Comparison of ENCODE assay signal across 24 cellular contexts in genomic region chr9:38482918-38483592, GRCh38. TPM values are rescaled to one million over a fixed set of nuclear protein-coding genes. Genes with fewer than 3 reads are reported as not detected.
A peak's percentile ranks its signal among the peaks of the same experiment; 100 is the strongest.
DNase-seq lines count a peak whose midpoint lies in the region; ATAC-seq, FAIRE-seq and TF ChIP-seq lines count a peak whose summit lies in the region.
"Had no signal": no experiment of that assay in that cellular context is flagged by ENCODE, and none has a peak within 500 bp of the region (broad histone marks: within the 10 kb centered on the region; RNA-seq: fewer than 3 reads in every experiment).

No MANE protein-coding gene starts in this region.

- dilution Hi-C loops in keratinocyte (cut with MboI; ENCODE audit: extremely low pct_ligation_motif_present, low sequenced_read_pairs): no loop called here

- H3K4me2 ChIP-seq in HepG2 (ENCODE audit: low read depth, low read length): peak overlapping the region; percentile 25; the same call in 1 of the 2 replicates
- H3K4me2 ChIP-seq in GM12878 (ENCODE audit: control insufficient read depth, insufficient read depth): no peak overlapping the region
- H3K4me2 ChIP-seq in keratinocyte (ENCODE audit: control insufficient read depth, extremely low read depth, insufficient read depth, low read depth, low read length): peak overlapping the region; percentile 76
- H3K4me2 ChIP-seq: A549 had no signal

- WGBS in HepG2 (ENCODE audit: low lambda C conversion rate): 50% methylated on average over 10 of the region's 10 CpGs
- 46% methylated on average over 7 of the region's 10 CpGs for WGBS in right lobe of liver (ENCODE audit: insufficient coverage, low coverage, low lambda C conversion rate, missing lambda C conversion rate)
- 27% methylated on average over 10 of the region's 10 CpGs for WGBS in GM12878 (ENCODE audit: insufficient coverage, insufficient replicate concordance, low lambda C conversion rate, missing lambda C conversion rate)

- H3K27ac ChIP-seq in HepG2 (ENCODE audit: extremely low read length, insufficient read depth, low read length): no peak overlapping the region
- H3K27ac ChIP-seq in right lobe of liver: no peak overlapping the region
- H3K27ac ChIP-seq in GM12878 (ENCODE audit: control insufficient read depth, insufficient read depth): no peak overlapping the region
- no peak overlapping the region for H3K27ac ChIP-seq in keratinocyte (ENCODE audit: control insufficient read depth, insufficient read depth, low read length)
- no peak overlapping the region for H3K27ac ChIP-seq in upper lobe of right lung
- H3K27ac ChIP-seq in right atrium auricular region: no peak overlapping the region
- H3K27ac ChIP-seq: A549, heart right ventricle, HL-60 had no signal

- H3K9me3 ChIP-seq in HepG2 (ENCODE audit: low read length) (no peaks in the 10 kb centered on the region), right lobe of liver (no peaks in the 10 kb centered on the region), GM12878 (replicated peaks; ENCODE audit: control insufficient read depth, insufficient read depth, low read length) (no peaks in the 10 kb centered on the region), keratinocyte (ENCODE audit: control insufficient read depth, low read depth, low read length) (no peaks in the 10 kb centered on the region), upper lobe of right lung (no peaks in the 10 kb centered on the region), right atrium auricular region (no peaks in the 10 kb centered on the region)
- H3K9me3 ChIP-seq: A549, heart right ventricle, MG63 had no signal

- TF ChIP-seq RAD21 in HepG2 (CRISPR knock-in tag; IDR thresholded peaks at IDR 0.05): no peak
- no peak for TF ChIP-seq RAD21 in GM12878 (IDR thresholded peaks at IDR 0.05; ENCODE audit: insufficient read depth, low read depth, low read length)

- H3K9ac ChIP-seq in HepG2 (ENCODE audit: insufficient read depth, low read depth, low read length): no peak overlapping the region
- H3K9ac ChIP-seq in GM12878 (ENCODE audit: control insufficient read depth, insufficient read depth, low read length): no peak overlapping the region
- no peak overlapping the region for H3K9ac ChIP-seq in keratinocyte (ENCODE audit: control insufficient read depth, extremely low read depth, insufficient read depth, low read length)

- H3K36me3 ChIP-seq in HepG2 (replicated peaks in 1 of 2; ENCODE audit: control insufficient read depth in 1 of 2, insufficient read depth in 2 of 2, low read length in 2 of 2) (no peaks in the 10 kb centered on the region), right lobe of liver (no peaks in the 10 kb centered on the region), GM12878 (ENCODE audit: control insufficient read depth in 2 of 2, insufficient read depth in 2 of 2, low read length in 1 of 2) (no peaks in the 10 kb centered on the region), keratinocyte (ENCODE audit: control insufficient read depth in 2 of 2, extremely low read depth in 1 of 2, insufficient read depth in 2 of 2, low read length in 2 of 2) (no peaks in the 10 kb centered on the region), upper lobe of right lung (no peaks in the 10 kb centered on the region), right atrium auricular region (no peaks in the 10 kb centered on the region)
- H3K36me3 ChIP-seq: heart right ventricle, MG63 had no signal

- H2AFZ ChIP-seq in HepG2 (ENCODE audit: low read length) (no peak overlapping the region), GM12878 (ENCODE audit: control insufficient read depth, low read depth, low read length) (no peak overlapping the region), keratinocyte (ENCODE audit: control insufficient read depth, low read length) (peak overlapping the region; percentile 43)

- no peak for TF ChIP-seq CTCF in HepG2 (CRISPR knock-in tag; IDR thresholded peaks at IDR 0.05)
- no peak for TF ChIP-seq CTCF in right lobe of liver (IDR thresholded peaks at IDR 0.05)
- TF ChIP-seq CTCF in GM12878 (IDR thresholded peaks at IDR 0.05 in 2 of 3, conservative IDR thresholded peaks at IDR 0.05 in 1 of 3; ENCODE audit: control insufficient read depth in 2 of 3, extremely low read depth in 1 of 3, insufficient read depth in 1 of 3, low read depth in 3 of 3, low read length in 3 of 3): no peak
- TF ChIP-seq CTCF in keratinocyte (optimal IDR thresholded peaks at IDR 0.05 in 1 of 3, IDR thresholded peaks at IDR 0.05 in 1 of 3, conservative IDR thresholded peaks at IDR 0.05 in 1 of 3; ENCODE audit: extremely low read depth in 1 of 3, insufficient read depth in 2 of 3, low read length in 3 of 3): no peak
- no peak for TF ChIP-seq CTCF in upper lobe of right lung (IDR thresholded peaks at IDR 0.05)
- no peak for TF ChIP-seq CTCF in right atrium auricular region (IDR thresholded peaks at IDR 0.05)

- POLR2A ChIA-PET in HepG2 (lab: Yijun Ruan, JAX) (no interaction called here), GM12878 (lab: Charles Lee) (no interaction called here)

- H4K20me1 ChIP-seq in HepG2 (ENCODE audit: insufficient read depth, low read length) (no peaks in the 10 kb centered on the region), GM12878 (ENCODE audit: control insufficient read depth, insufficient read depth) (no peaks in the 10 kb centered on the region), keratinocyte (ENCODE audit: control insufficient read depth, extremely low read depth, insufficient read depth, low read length) (no peaks in the 10 kb centered on the region)

- BruUV-seq in HepG2 (replicated peaks; lab: Mats Ljungman, UMichigan) (no TSS peak), GM12878 (replicated peaks; lab: Mats Ljungman, UMichigan) (no TSS peak)

- no peaks in the 10 kb centered on the region for H3K27me3 ChIP-seq in HepG2 (ENCODE audit: control insufficient read depth in 1 of 2, insufficient read depth in 2 of 2, low read length in 2 of 2)
- H3K27me3 ChIP-seq in right lobe of liver: no peaks in the 10 kb centered on the region
- H3K27me3 ChIP-seq in GM12878 (replicated peaks in 1 of 2; ENCODE audit: control insufficient read depth in 2 of 2, insufficient read depth in 2 of 2, low read length in 1 of 2): no peaks in the 10 kb centered on the region
- no peaks in the 10 kb centered on the region for H3K27me3 ChIP-seq in keratinocyte (ENCODE audit: control insufficient read depth, extremely low read depth, insufficient read depth, low read length)
- H3K27me3 ChIP-seq in upper lobe of right lung: peaks cover 10% of the 10 kb centered on the region
- H3K27me3 ChIP-seq in right atrium auricular region: no peaks in the 10 kb centered on the region
- H3K27me3 ChIP-seq: MG63 had no signal

- H3K79me2 ChIP-seq in HepG2 (ENCODE audit: insufficient read depth, low read length): no peaks in the 10 kb centered on the region
- no peaks in the 10 kb centered on the region for H3K79me2 ChIP-seq in GM12878 (ENCODE audit: control insufficient read depth, insufficient read depth, low read length)
- no peaks in the 10 kb centered on the region for H3K79me2 ChIP-seq in keratinocyte (ENCODE audit: control insufficient read depth, insufficient read depth, low read length)

- H3K4me3 ChIP-seq in HepG2 (replicated peaks in 1 of 3; ENCODE audit: insufficient read depth in 1 of 3, low read depth in 2 of 3, low read length in 3 of 3) (no peak overlapping the region), right lobe of liver (no peak overlapping the region), GM12878 (no peak overlapping the region), keratinocyte (ENCODE audit: control insufficient read depth in 2 of 3, extremely low read depth in 1 of 3, insufficient read depth in 2 of 3, low read depth in 1 of 3, low read length in 3 of 3) (peak overlapping the region in 1 of 3 experiments; percentile 15), upper lobe of right lung (no peak overlapping the region), right atrium auricular region (no peak overlapping the region)
- H3K4me3 ChIP-seq: A549, heart right ventricle, lung, MG63 had no signal

- H3K9me1 ChIP-seq in keratinocyte (ENCODE audit: control insufficient read depth, extremely low read depth, insufficient read depth, low read length): no peaks in the 10 kb centered on the region

- DNase-seq in HepG2 (ENCODE audit: low spot score) (no peak), right lobe of liver (no peak), GM12878 (ENCODE audit: low read depth, low spot score) (no peak), keratinocyte (ENCODE audit: low read depth, low spot score) (peak; percentile 48), upper lobe of right lung (no peak), SHP77 treated with DMSO at 0.1 percent for 48 hours (lab: John Stamatoyannopoulos, UW) (no peak), right atrium auricular region (ENCODE audit: low spot score) (no peak), RCC 7860 (ENCODE audit: low spot score) (no peak)
- DNase-seq: activated CD8-positive, alpha-beta T cell treated with anti-CD3 and anti-CD28 coated beads for 36 hours; amygdala; DMS79 treated with DMSO at 0.1 percent for 48 hours; heart right ventricle; MG63; NCI-H1436 treated with DMSO at 0.1 percent for 48 hours; NCI-H524; SW 1271 had no signal

- TF ChIP-seq EP300 in HepG2 (IDR thresholded peaks at IDR 0.05; ENCODE audit: low read depth in 2 of 2, low read length in 2 of 2) (no peak), HepG2 (CRISPR knock-in tag; IDR thresholded peaks at IDR 0.05; ENCODE audit: borderline replicate concordance) (no peak), GM12878 (IDR thresholded peaks at IDR 0.05; ENCODE audit: borderline replicate concordance in 1 of 2, control insufficient read depth in 1 of 2, low read depth in 2 of 2, low read length in 2 of 2) (no peak)

- CTCF ChIA-PET in HepG2 (lab: Yijun Ruan, JAX; ENCODE audit: low intra/inter-chr PET ratio, low total read pairs) (no interaction called here), GM12878 (lab: Yijun Ruan, JAX) (interaction anchor here (1.0 kb wide), 1 partner anchor 9 kb away, joined by 3 read pairs; no protein-coding TSS in a partner anchor)

- in situ Hi-C loops in HepG2 (cut with HindIII; ENCODE audit: extremely low pct_ligation_motif_present, low pct_unique_long_range_greater_than_20kb) (no loop called here), GM12878 (cut with MboI) (no loop called here)

- intact Hi-C loops in HepG2 (cut with micrococcal nuclease; ENCODE audit: unreplicated experiment) (no loop called here), right lobe of liver (cut with DNase I) (no loop called here), GM12878 (cut with micrococcal nuclease; ENCODE audit: unreplicated experiment) (no loop called here), upper lobe of right lung (cut with DNase I) (no loop called here)

- H3K4me1 ChIP-seq in HepG2 (ENCODE audit: insufficient read depth, low read length) (peaks cover 47% of the 10 kb centered on the region), right lobe of liver (no peaks in the 10 kb centered on the region), GM12878 (ENCODE audit: control insufficient read depth, insufficient read depth, low read length) (no peaks in the 10 kb centered on the region), keratinocyte (ENCODE audit: control insufficient read depth, extremely low read depth, insufficient read depth, low read length) (peaks cover 16% of the 10 kb centered on the region), upper lobe of right lung (no peaks in the 10 kb centered on the region), right atrium auricular region (no peaks in the 10 kb centered on the region)
- H3K4me1 ChIP-seq: A549, heart right ventricle had no signal

- ATAC-seq in HepG2 (peak; percentile 52; the same call in 2 of the 3 replicates), right lobe of liver (no peak), GM12878 (peak; percentile 45), upper lobe of right lung (peak; percentile 50)
- ATAC-seq: A549; activated CD4-positive, CD25-positive, alpha-beta regulatory T cell treated with anti-CD3 and anti-CD28 coated beads, Interleukin-2, amount 50 U/mL, for 24 hours; activated CD8-positive, alpha-beta T cell treated with anti-CD3 and anti-CD28 coated beads for 36 hours; heart right ventricle had no signal

- TF ChIP-seq POLR2A in HepG2 (IDR thresholded peaks at IDR 0.05; ENCODE audit: insufficient read depth in 1 of 2, low read depth in 2 of 2, low read length in 2 of 2): no peak
- TF ChIP-seq POLR2A in right lobe of liver (IDR thresholded peaks at IDR 0.05): no peak
- TF ChIP-seq POLR2A in GM12878 (IDR thresholded peaks at IDR 0.05; ENCODE audit: low read depth, low read length): no peak

- RAD21 ChIA-PET in GM12878 (lab: Charles Lee; ENCODE audit: unreplicated experiment): interaction anchor here (1.2 kb wide), 1 partner anchor 9 kb away, joined by 3 read pairs; no protein-coding TSS in a partner anchor

- SMC1A ChIA-PET in GM12878 (lab: Charles Lee; ENCODE audit: uncharacterized antibody, unreplicated experiment): interaction anchor here (0.9 to 1.2 kb wide), 2 partner anchors 10 to 48 kb away, joined by 3 read pairs; no protein-coding TSS in a partner anchor

- peak; percentile 46 for FAIRE-seq in HepG2 (lab: Jason Lieb, UNC)
- no peak for FAIRE-seq in GM12878 (lab: Jason Lieb, UNC)
- peak; percentile 96 for FAIRE-seq in keratinocyte (lab: Jason Lieb, UNC)
- no peak for FAIRE-seq in RCC 7860 (lab: Jason Lieb, UNC)
- FAIRE-seq: A549, GM12892, urothelium cell line had no signal

RNA-seq across cellular contexts. Expression of gene IGFBPL1, which starts 58.8 kb away (rescaled TPM):
- total RNA-seq in HepG2 (2016; rRNA removed; fragmentation: Illumina TruSeq; extraction: Trizol): 0.24 and 0.44 TPM in 2 replicates
- not detected in 2 replicates for total RNA-seq in HepG2 (2016; cell fraction: cytosol; rRNA removed; fragmentation: Illumina TruSeq; extraction: Trizol; ENCODE audit: low read depth)
- 0.24 TPM in 1 of 2 replicates, not detected in the other for total RNA-seq in HepG2 (2016; cell fraction: insoluble cytoplasmic fraction; rRNA removed; fragmentation: Illumina TruSeq; extraction: Trizol)
- not detected in 2 replicates for total RNA-seq in HepG2 (2016; cell fraction: membrane; rRNA removed; fragmentation: Illumina TruSeq; extraction: Trizol)
- not detected in 2 replicates for total RNA-seq in HepG2 (2016; cell fraction: nucleus; rRNA removed; fragmentation: Illumina TruSeq; extraction: Trizol)
- polyA plus RNA-seq in HepG2 (2011; rRNA removed): 0.07 TPM in 1 of 2 replicates, not detected in the other
- polyA plus RNA-seq in HepG2 (2011; cell fraction: cytosol; rRNA removed): 0.12 TPM in 1 of 2 replicates, not detected in the other
- not detected in 2 replicates for polyA plus RNA-seq in HepG2 (2011; cell fraction: nucleus; rRNA removed)
- polyA plus RNA-seq in HepG2 (2012): not detected in 2 replicates
- not detected in 2 replicates for polyA plus RNA-seq in HepG2 (2016; cell fraction: cytosol; fragmentation: Illumina TruSeq; extraction: Trizol; ENCODE audit: low read depth)
- polyA plus RNA-seq in HepG2 (2016; cell fraction: insoluble cytoplasmic fraction; fragmentation: Illumina TruSeq; extraction: Trizol; ENCODE audit: low read depth): not detected in 2 replicates
- polyA plus RNA-seq in HepG2 (2016; cell fraction: membrane; fragmentation: Illumina TruSeq; extraction: Trizol; ENCODE audit: low read depth): not detected in 2 replicates
- not detected in 2 replicates for polyA plus RNA-seq in HepG2 (2016; cell fraction: nucleus; fragmentation: Illumina TruSeq; extraction: Trizol; ENCODE audit: insufficient read depth, low read depth)
- not detected in 2 replicates for polyA minus RNA-seq in HepG2 (2011; rRNA and poly(A)+ RNA removed; ENCODE audit: low replicate concordance)
- not detected in 2 replicates for polyA minus RNA-seq in HepG2 (2011; cell fraction: cytosol; rRNA and poly(A)+ RNA removed)
- polyA minus RNA-seq in HepG2 (2011; cell fraction: nucleus; rRNA and poly(A)+ RNA removed): not detected in 2 replicates
- total RNA-seq in right lobe of liver: 1 to 10 TPM in 2 of 6 experiments, under 1 TPM in 3, not detected in 1; 0.20 to 2.7 (median 0.44) TPM
- not detected in 2 replicates for total RNA-seq in GM12878 (2013; cell fraction: nucleolus; rRNA removed)
- not detected in 2 replicates for total RNA-seq in GM12878 (2014; rRNA removed)
- total RNA-seq in GM12878 (2014; rRNA removed; fragmentation: Illumina TruSeq; extraction: Trizol): not detected in 2 replicates
- not detected in 2 replicates for total RNA-seq in GM12878 (2021)
- polyA plus RNA-seq in GM12878 (2011; ENCODE audit: low read depth): not detected
- polyA plus RNA-seq in GM12878 (2011; rRNA removed): not detected in 2 replicates
- polyA plus RNA-seq in GM12878 (2011; cell fraction: cytosol; rRNA removed): not detected in 2 replicates
- polyA plus RNA-seq in GM12878 (2011; cell fraction: nucleus; rRNA removed): 0.10 and 0.12 TPM in 2 replicates
- not detected in 2 replicates for polyA plus RNA-seq in GM12878 (2012)
- not detected in 2 replicates for polyA plus RNA-seq in GM12878 (2014; fragmentation: Illumina TruSeq; extraction: Trizol)
- not detected for polyA plus RNA-seq in GM12878 (2014; fragmentation: Nextera tagmentation; extraction: Ambion mirVana)
- polyA plus RNA-seq in GM12878 (2014; rRNA removed): not detected in 2 replicates
- under 1 TPM in 1 of 2 experiments, not detected in 1; 0.25 TPM for polyA plus RNA-seq in GM12878 (2016; fragmentation: Nextera tagmentation; extraction: Ambion mirVana)
- polyA minus RNA-seq in GM12878 (2011; rRNA and poly(A)+ RNA removed): not detected in 2 replicates
- polyA minus RNA-seq in GM12878 (2011; cell fraction: cytosol; rRNA and poly(A)+ RNA removed): not detected in 2 replicates
- not detected in 2 replicates for polyA minus RNA-seq in GM12878 (2011; cell fraction: nucleus; rRNA and poly(A)+ RNA removed)
- polyA plus RNA-seq in keratinocyte: not detected in 3 replicates
- polyA plus RNA-seq in keratinocyte (2011; ENCODE audit: low read depth): not detected
- not detected in 2 replicates for polyA plus RNA-seq in keratinocyte (2011; cell fraction: cytosol; rRNA removed)
- 0.13 TPM in 1 of 2 replicates, not detected in the other for polyA plus RNA-seq in keratinocyte (2011; cell fraction: nucleus; rRNA removed)
- polyA plus RNA-seq in keratinocyte (2012; ENCODE audit: low replicate concordance): 0.14 TPM in 1 of 2 replicates, not detected in the other
- 0.58 TPM in 1 of 3 replicates, not detected in the others for polyA minus RNA-seq in keratinocyte
- polyA minus RNA-seq in keratinocyte (2011; cell fraction: cytosol; rRNA and poly(A)+ RNA removed): not detected
- not detected in 2 replicates for polyA minus RNA-seq in keratinocyte (2011; cell fraction: nucleus; rRNA and poly(A)+ RNA removed)
- total RNA-seq in upper lobe of right lung: 0.87 TPM
- 1 to 10 TPM; 1.3 to 2.8 TPM for total RNA-seq in right atrium auricular region
- total RNA-seq: activated CD8-positive, alpha-beta T cell treated with anti-CD3 and anti-CD28 coated beads for 36 hours; heart right ventricle; omental fat pad had no signal
- polyA plus RNA-seq: heart right ventricle, IgD-negative memory B cell had no signal

Comparison
In these comparisons a context has a peak if more than half of its experiments do, and no peak if none do; other contexts are left out.
1. ATAC-seq: peak in HepG2 (single experiment), GM12878 (single experiment) and upper lobe of right lung (single experiment); none in right lobe of liver (0 of 4).
2. Of the 75 proteins assayed by ChIP-seq in both HepG2 and GM12878: peak only in HepG2: CEBPB; only in GM12878: BCL3; in both: none; in neither: 73.